In the genomic region with DNA sequence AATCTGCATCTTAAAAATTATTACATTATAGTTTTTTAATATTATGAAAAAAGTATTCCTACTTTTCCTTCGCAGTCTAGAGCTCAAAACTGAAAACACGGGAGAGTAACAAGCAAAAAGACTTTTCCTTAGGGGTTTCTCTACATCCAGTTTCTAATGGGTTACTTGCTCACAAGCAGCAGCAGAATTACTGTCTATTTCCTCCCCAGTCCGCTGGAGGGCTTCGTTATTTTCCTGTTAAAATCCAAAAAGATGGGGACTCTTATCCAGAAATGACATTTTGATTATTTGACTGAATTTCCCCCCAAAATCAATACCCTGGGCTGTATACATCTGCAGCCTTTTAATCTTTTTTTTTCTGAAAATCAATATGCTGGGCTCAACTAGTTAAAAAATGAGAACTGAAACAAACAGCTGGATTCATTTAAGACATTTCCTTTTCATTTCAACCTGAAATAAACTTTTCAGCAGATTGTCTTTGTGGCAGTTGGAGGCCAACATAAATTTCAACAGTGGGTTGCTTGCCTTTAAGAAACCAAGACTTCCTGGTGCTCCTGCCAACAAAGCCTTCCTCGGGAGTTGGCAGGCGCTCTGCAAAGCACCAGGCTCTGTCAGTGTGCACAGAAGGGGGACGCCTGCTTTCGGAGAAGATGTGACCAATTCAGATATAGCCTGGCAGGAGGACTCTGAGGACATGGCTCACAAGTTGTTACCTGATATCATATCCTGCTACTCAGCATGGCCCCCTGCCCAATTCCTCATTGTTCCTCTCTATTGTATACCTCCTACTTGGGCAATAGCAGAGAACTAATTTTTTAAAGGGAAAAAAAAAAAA, we compare ENCODE assay signal across 8 cellular contexts.
DNase-seq lines count a peak whose midpoint lies in the region; ATAC-seq and TF ChIP-seq lines count a peak whose summit lies in the region.

No MANE protein-coding gene starts in this region.

- no peak overlapping the region for H3K4me3 ChIP-seq in CD4-positive, CD25-positive, alpha-beta regulatory T cell (ENCODE audit: low read depth, low read length)
- H3K4me3 ChIP-seq in astrocyte of the cerebellum (ENCODE audit: low read depth, low read length) (no peak overlapping the region), Caco-2 (ENCODE audit: low read depth, low read length) (no peak overlapping the region)

- CTCF ChIA-PET in Caco-2 (lab: Charles Lee), result interaction anchor here (0.7 kb wide), 1 partner anchor 11 kb away, joined by 4 read pairs; no protein-coding TSS in a partner anchor

- H3K9me3 Mint-ChIP-seq in CD4-positive, CD25-positive, alpha-beta regulatory T cell, result peaks cover 0 to 1% (median 0%) of the 10 kb centered on the region in 7 donors
- H3K9me3 Mint-ChIP-seq in Caco-2 (ENCODE audit: unreplicated experiment), result no peaks in the 10 kb centered on the region

- DNase-seq in CD4-positive, CD25-positive, alpha-beta regulatory T cell, result no peak
- peak; percentile 61 for DNase-seq in astrocyte of the cerebellum (ENCODE audit: low read depth)
- DNase-seq in mucosa of gallbladder (ENCODE audit: low spot score), result peak; percentile 77
- DNase-seq in Caco-2, result no peak

- no peaks in the 10 kb centered on the region for H3K27me3 Mint-ChIP-seq in CD4-positive, CD25-positive, alpha-beta regulatory T cell
- H3K27me3 Mint-ChIP-seq in Caco-2 (ENCODE audit: insufficient read depth, unreplicated experiment), result no peaks in the 10 kb centered on the region

- POLR2A ChIA-PET in Caco-2 (lab: Charles Lee), result no interaction called here

- intact Hi-C loops in Caco-2 (cut with micrococcal nuclease; ENCODE audit: unreplicated experiment), result loop anchor here (10.0 kb wide), 1 partner anchor 107 kb away; no protein-coding TSS in a partner anchor

- peaks cover 19% of the 10 kb centered on the region for H3K36me3 Mint-ChIP-seq in CD4-positive, CD25-positive, alpha-beta regulatory T cell
- no peaks in the 10 kb centered on the region for H3K36me3 Mint-ChIP-seq in Caco-2 (ENCODE audit: insufficient read depth, unreplicated experiment)

- H3K4me1 ChIP-seq in CD4-positive, CD25-positive, alpha-beta regulatory T cell (ENCODE audit: control insufficient read depth, insufficient read depth, low read length, poor library complexity, severe bottlenecking), result no peaks in the 10 kb centered on the region
- H3K4me1 ChIP-seq in Caco-2, result peaks cover 22% of the 10 kb centered on the region; the same call in 1 of the 2 replicates

- in situ Hi-C loops in astrocyte of the cerebellum (cut with HindIII; ENCODE audit: low sequenced_read_pairs), result no loop called here

- TF ChIP-seq CTCF in astrocyte of the cerebellum (IDR thresholded peaks at IDR 0.05; ENCODE audit: low read depth, low read length, missing control alignments) (no peak), Caco-2 (IDR thresholded peaks at IDR 0.05; ENCODE audit: insufficient read depth in 1 of 2, low read depth in 1 of 2, low read length in 1 of 2, severe bottlenecking in 1 of 2, unreplicated experiment in 1 of 2) (no peak)

- no peaks in the 10 kb centered on the region for H3K27me3 ChIP-seq in CD4-positive, CD25-positive, alpha-beta regulatory T cell (ENCODE audit: control insufficient read depth, insufficient read depth, low read length)
- H3K27me3 ChIP-seq in Caco-2 (replicated peaks; ENCODE audit: control insufficient read depth, insufficient read depth, low read length), result no peaks in the 10 kb centered on the region

- no peak overlapping the region for H3K27ac ChIP-seq in CD4-positive, CD25-positive, alpha-beta regulatory T cell (ENCODE audit: insufficient read depth, low read length, poor library complexity, severe bottlenecking)

- H3K4me1 Mint-ChIP-seq in CD4-positive, CD25-positive, alpha-beta regulatory T cell, result peaks cover 0 to 39% (median 13%) of the 10 kb centered on the region in 4 donors
- peaks cover 6% of the 10 kb centered on the region for H3K4me1 Mint-ChIP-seq in Caco-2 (ENCODE audit: low read depth, unreplicated experiment)

- H3K4me3 Mint-ChIP-seq in CD4-positive, CD25-positive, alpha-beta regulatory T cell, result no peak overlapping the region
- H3K4me3 Mint-ChIP-seq in Caco-2 (ENCODE audit: unreplicated experiment), result no peak overlapping the region

- ATAC-seq in CD4-positive, CD25-positive, alpha-beta regulatory T cell (ENCODE audit: low read depth in 2 of 2), result no peak
- peak; percentile 71 for ATAC-seq in GM19468 (IDR thresholded peaks at IDR 0.05; ENCODE audit: extremely low read depth, unreplicated experiment)
- peak; percentile 49 for ATAC-seq in HG03575 (IDR thresholded peaks at IDR 0.05; ENCODE audit: extremely low read depth, insufficient number of reproducible peaks, low FRiP score, unreplicated experiment)
- ATAC-seq in HG03469 (IDR thresholded peaks at IDR 0.05; ENCODE audit: unreplicated experiment), result no peak
- ATAC-seq in HG03045 (IDR thresholded peaks at IDR 0.05; ENCODE audit: unreplicated experiment), result no peak

- peak overlapping the region in 2 of 3 donors; percentile 62 to 92 for H3K27ac Mint-ChIP-seq in CD4-positive, CD25-positive, alpha-beta regulatory T cell
- no peak overlapping the region for H3K27ac Mint-ChIP-seq in Caco-2 (ENCODE audit: unreplicated experiment)

- no peaks in the 10 kb centered on the region for H3K36me3 ChIP-seq in CD4-positive, CD25-positive, alpha-beta regulatory T cell (ENCODE audit: control insufficient read depth, insufficient read depth, low read length)
- H3K36me3 ChIP-seq in Caco-2 (ENCODE audit: control insufficient read depth, insufficient read depth, low read length), result no peaks in the 10 kb centered on the region

- no TSS peak for BruUV-seq in Caco-2 (replicated peaks; lab: Mats Ljungman, UMichigan)

- H3K9me3 ChIP-seq in CD4-positive, CD25-positive, alpha-beta regulatory T cell (ENCODE audit: control insufficient read depth in 2 of 2, low read length in 2 of 2), result no peaks in the 10 kb centered on the region
- H3K9me3 ChIP-seq in Caco-2, result no peaks in the 10 kb centered on the region

Comparison
In these comparisons a context has a peak if more than half of its experiments do, and no peak if none do; other contexts are left out.
1. ATAC-seq: peak in GM19468 (single experiment) and HG03575 (single experiment); none in CD4-positive, CD25-positive, alpha-beta regulatory T cell (0 of 2), HG03469 (single experiment) and HG03045 (single experiment).
2. DNase-seq: peak in astrocyte of the cerebellum (single experiment) and mucosa of gallbladder (single experiment); none in CD4-positive, CD25-positive, alpha-beta regulatory T cell (0 of 3) and Caco-2 (0 of 2).